Comparison of ENCODE assay signal across 14 cellular contexts in the genomic region with DNA sequence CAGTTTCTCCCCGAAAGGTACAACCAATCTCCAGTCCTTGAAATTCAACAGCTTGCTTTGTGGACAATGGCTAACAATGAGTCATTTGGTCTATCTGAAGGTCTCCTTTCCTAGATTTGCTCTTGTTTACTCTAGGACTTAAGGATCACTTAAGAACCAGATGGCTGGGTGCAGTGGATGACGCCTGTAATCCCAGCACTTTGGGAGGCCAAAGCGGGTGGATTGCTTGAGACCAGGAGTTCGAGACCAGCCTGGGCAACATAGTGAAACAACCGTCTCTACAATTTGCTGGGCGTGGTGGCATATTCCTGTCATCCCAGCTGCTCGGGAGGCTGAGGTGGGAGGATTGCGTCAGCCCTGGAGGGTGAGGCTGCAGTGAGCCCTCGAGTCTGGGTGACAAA. TPM values are rescaled to one million over a fixed set of nuclear protein-coding genes. Genes with fewer than 3 reads are reported as not detected.
DNase-seq lines count a peak whose midpoint lies in the region; TF ChIP-seq lines count a peak whose summit lies in the region.
"Had no signal": no experiment of that assay in that cellular context is flagged by ENCODE, and none has a peak within 500 bp of the region (broad histone marks: within the 10 kb centered on the region; RNA-seq: fewer than 3 reads in every experiment).

No MANE protein-coding gene starts in this region.

- H3K36me3 ChIP-seq in endodermal cell (ENCODE audit: control insufficient read depth, insufficient read depth, low read length) = peaks cover 25% of the 10 kb centered on the region

- CTCF ChIA-PET in activated CD4-positive, alpha-beta memory T cell treated with anti-CD3 and anti-CD28 coated beads, Interleukin-2, amount 10 ng/mL, durations not matched to agents 7 days and 5 days (lab: Charles Lee) = interaction anchor here (1.5 kb wide), 1 partner anchor 16 kb away, joined by 5 read pairs; no protein-coding TSS in a partner anchor

- H3K27ac Mint-ChIP-seq in endodermal cell (peak overlapping the region; percentile 90), progenitor cell of endocrine pancreas (peak overlapping the region; percentile 62)
- H3K27ac Mint-ChIP-seq in activated CD4-positive, alpha-beta memory T cell treated with anti-CD3 and anti-CD28 coated beads, Interleukin-2, amount 10 ng/mL, durations not matched to agents 7 days and 5 days = no peak overlapping the region
- H3K27ac Mint-ChIP-seq: activated naive CD8-positive, alpha-beta T cell treated with anti-CD3 and anti-CD28 coated beads, Interleukin-2, amount 10 ng/mL, durations not matched to agents 7 days and 5 days; naive B cell had no signal

- POLR2A ChIA-PET in activated CD4-positive, alpha-beta memory T cell treated with anti-CD3 and anti-CD28 coated beads, Interleukin-2, amount 10 ng/mL, durations not matched to agents 7 days and 5 days (lab: Charles Lee) = no interaction called here

- H3K4me1 Mint-ChIP-seq in endodermal cell (peaks cover 7% of the 10 kb centered on the region), progenitor cell of endocrine pancreas (ENCODE audit: low read depth) (peaks cover 14% of the 10 kb centered on the region)
- no peaks in the 10 kb centered on the region for H3K4me1 Mint-ChIP-seq in activated CD4-positive, alpha-beta memory T cell treated with anti-CD3 and anti-CD28 coated beads, Interleukin-2, amount 10 ng/mL, durations not matched to agents 7 days and 5 days
- H3K4me1 Mint-ChIP-seq: activated naive CD8-positive, alpha-beta T cell treated with anti-CD3 and anti-CD28 coated beads, Interleukin-2, amount 10 ng/mL, durations not matched to agents 7 days and 5 days had no signal

- H3K27ac ChIP-seq in endodermal cell (ENCODE audit: low read depth, low read length) = peak overlapping the region; percentile 66
- H3K27ac ChIP-seq: 22Rv1, spleen had no signal

- peak overlapping the region; percentile 23 for H3K4me3 ChIP-seq in endodermal cell (ENCODE audit: low read length)
- H3K4me3 ChIP-seq: spleen had no signal

- peak overlapping the region; percentile 30 for H3K9ac ChIP-seq in endodermal cell (ENCODE audit: extremely low read depth, low read length, poor library complexity, severe bottlenecking)

- no peaks in the 10 kb centered on the region for H3K27me3 Mint-ChIP-seq in endodermal cell (ENCODE audit: insufficient read depth)
- no peaks in the 10 kb centered on the region for H3K27me3 Mint-ChIP-seq in progenitor cell of endocrine pancreas
- H3K27me3 Mint-ChIP-seq in activated CD4-positive, alpha-beta memory T cell treated with anti-CD3 and anti-CD28 coated beads, Interleukin-2, amount 10 ng/mL, durations not matched to agents 7 days and 5 days = no peaks in the 10 kb centered on the region
- H3K27me3 Mint-ChIP-seq: activated naive CD8-positive, alpha-beta T cell treated with anti-CD3 and anti-CD28 coated beads, Interleukin-2, amount 10 ng/mL, durations not matched to agents 7 days and 5 days; naive B cell had no signal

- 81 to 91% methylated on average over 7 to 9 of the region's 9 CpGs for WGBS in endodermal cell (ENCODE audit: insufficient coverage in 1 of 2, insufficient read length in 1 of 2), 2 experiments

- H3K36me3 Mint-ChIP-seq in endodermal cell (ENCODE audit: low read depth) (peaks cover 8% of the 10 kb centered on the region), progenitor cell of endocrine pancreas (ENCODE audit: insufficient read depth) (peaks cover 2% of the 10 kb centered on the region)
- H3K36me3 Mint-ChIP-seq in activated CD4-positive, alpha-beta memory T cell treated with anti-CD3 and anti-CD28 coated beads, Interleukin-2, amount 10 ng/mL, durations not matched to agents 7 days and 5 days (ENCODE audit: low read depth) = no peaks in the 10 kb centered on the region
- H3K36me3 Mint-ChIP-seq: activated naive CD8-positive, alpha-beta T cell treated with anti-CD3 and anti-CD28 coated beads, Interleukin-2, amount 10 ng/mL, durations not matched to agents 7 days and 5 days; naive B cell had no signal

- no peaks in the 10 kb centered on the region for H3K9me3 ChIP-seq in endodermal cell (ENCODE audit: control insufficient read depth, low read length)
- H3K9me3 ChIP-seq: spleen had no signal

- H3K9me3 Mint-ChIP-seq in endodermal cell (no peaks in the 10 kb centered on the region), progenitor cell of endocrine pancreas (ENCODE audit: low read depth) (no peaks in the 10 kb centered on the region)
- no peaks in the 10 kb centered on the region for H3K9me3 Mint-ChIP-seq in activated CD4-positive, alpha-beta memory T cell treated with anti-CD3 and anti-CD28 coated beads, Interleukin-2, amount 10 ng/mL, durations not matched to agents 7 days and 5 days
- H3K9me3 Mint-ChIP-seq: activated naive CD8-positive, alpha-beta T cell treated with anti-CD3 and anti-CD28 coated beads, Interleukin-2, amount 10 ng/mL, durations not matched to agents 7 days and 5 days; naive B cell had no signal

- no peaks in the 10 kb centered on the region for H3K4me1 ChIP-seq in endodermal cell (ENCODE audit: control insufficient read depth, insufficient read depth, low read length)

- H3K27me3 ChIP-seq in endodermal cell (ENCODE audit: control insufficient read depth, insufficient read depth, low read length, poor library complexity, severe bottlenecking) = no peaks in the 10 kb centered on the region
- H3K27me3 ChIP-seq: spleen had no signal

- TF ChIP-seq CTCF in endodermal cell (conservative IDR thresholded peaks at IDR 0.05) (no peak), progenitor cell of endocrine pancreas (IDR thresholded peaks at IDR 0.05; ENCODE audit: unreplicated experiment) (no peak)

- H3K4me3 Mint-ChIP-seq in endodermal cell (no peak overlapping the region), progenitor cell of endocrine pancreas (ENCODE audit: low read depth) (no peak overlapping the region)
- no peak overlapping the region for H3K4me3 Mint-ChIP-seq in activated CD4-positive, alpha-beta memory T cell treated with anti-CD3 and anti-CD28 coated beads, Interleukin-2, amount 10 ng/mL, durations not matched to agents 7 days and 5 days
- H3K4me3 Mint-ChIP-seq: activated naive CD8-positive, alpha-beta T cell treated with anti-CD3 and anti-CD28 coated beads, Interleukin-2, amount 10 ng/mL, durations not matched to agents 7 days and 5 days; naive B cell had no signal

- peak; percentile 13 for DNase-seq in DMS153 (lab: John Stamatoyannopoulos, UW)
- DNase-seq in DMS153 treated with DMSO at 0.1 percent for 48 hours (lab: John Stamatoyannopoulos, UW; ENCODE audit: unreplicated experiment) = no peak
- DNase-seq in NCI-H510A treated with DMSO at 0.1 percent for 48 hours (lab: John Stamatoyannopoulos, UW) = peak; percentile 18
- peak; percentile 50 for DNase-seq in endodermal cell
- DNase-seq in progenitor cell of endocrine pancreas (ENCODE audit: low spot score, unreplicated experiment) = no peak
- DNase-seq in activated CD4-positive, alpha-beta memory T cell treated with anti-CD3 and anti-CD28 coated beads, Interleukin-2, amount 10 ng/mL, durations not matched to agents 7 days and 5 days = no peak
- DNase-seq in activated effector memory CD4-positive, alpha-beta T cell treated with anti-CD3 and anti-CD28 coated beads, Interleukin-2, amount 50 U/mL, for 16 hours = no peak
- no peak for DNase-seq in COLO668 (lab: John Stamatoyannopoulos, UW; ENCODE audit: unreplicated experiment)
- DNase-seq: activated CD8-positive, alpha-beta memory T cell treated with anti-CD3 and anti-CD28 coated beads for 24 hours; activated naive CD8-positive, alpha-beta T cell treated with anti-CD3 and anti-CD28 coated beads, Interleukin-2, amount 10 ng/mL, durations not matched to agents 7 days and 5 days; Karpas-422; naive B cell; spleen had no signal

RNA-seq across cellular contexts. Expression of a gene that starts 49.5 kb away (rescaled TPM):
- total RNA-seq in endodermal cell (100 to 1,000 TPM; 147 to 174 TPM), progenitor cell of endocrine pancreas (98.0 and 99.4 TPM in 2 replicates)
- 66.6 TPM for polyA plus RNA-seq in endodermal cell (2013, experiment 1 of 2)
- polyA plus RNA-seq in endodermal cell (2013, experiment 2 of 2) = 78.0 TPM
- 10 to 100 TPM; 18.0 to 19.0 TPM for total RNA-seq in activated CD4-positive, alpha-beta memory T cell treated with anti-CD3 and anti-CD28 coated beads, Interleukin-2, amount 10 ng/mL, durations not matched to agents 7 days and 5 days

Comparison
In these comparisons a context has a peak if more than half of its experiments do, and no peak if none do; other contexts are left out.
1. DNase-seq: peak in DMS153 (single experiment), NCI-H510A treated with DMSO at 0.1 percent for 48 hours (single experiment) and endodermal cell (single experiment); none in DMS153 treated with DMSO at 0.1 percent for 48 hours (single experiment), progenitor cell of endocrine pancreas (single experiment), activated CD4-positive, alpha-beta memory T cell treated with anti-CD3 and anti-CD28 coated beads, Interleukin-2, amount 10 ng/mL, durations not matched to agents 7 days and 5 days (single experiment), activated effector memory CD4-positive, alpha-beta T cell treated with anti-CD3 and anti-CD28 coated beads, Interleukin-2, amount 50 U/mL, for 16 hours (single experiment) and COLO668 (single experiment).